Comparison of ENCODE assay signal across 8 cellular contexts in the genomic region with DNA sequence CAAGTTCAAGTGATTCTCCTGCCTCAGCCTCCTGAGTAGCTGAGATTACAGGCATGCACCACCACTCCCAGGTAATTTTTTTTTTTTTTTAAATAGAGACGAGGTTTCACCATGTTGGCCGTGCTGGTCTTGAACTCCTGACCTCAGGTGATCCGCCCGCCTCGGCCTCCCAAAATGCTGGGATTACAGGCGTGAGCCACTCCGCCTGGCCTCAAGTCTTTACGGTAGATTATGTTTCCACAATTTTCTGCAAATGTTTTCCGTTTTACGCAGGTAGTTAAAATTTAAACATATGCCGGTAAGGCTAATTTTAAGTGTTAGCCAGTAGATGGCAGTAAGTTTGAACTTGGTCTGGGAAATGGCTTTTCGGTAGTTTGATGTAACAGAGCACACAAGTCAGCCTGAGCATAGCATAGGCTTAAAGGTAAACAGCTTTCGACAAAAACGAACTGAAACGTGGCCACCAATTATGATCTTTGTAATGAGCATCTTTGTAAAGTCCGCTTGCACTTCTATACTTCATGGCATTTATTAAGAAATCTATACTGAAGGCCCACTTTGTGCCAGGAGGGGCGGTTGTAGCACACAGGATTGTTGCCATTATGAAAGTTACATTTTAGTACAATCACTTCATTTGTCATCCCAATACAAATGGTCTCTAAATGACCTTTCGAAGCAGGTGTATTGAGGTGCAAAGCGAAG. TPM values are rescaled to one million over a fixed set of nuclear protein-coding genes. Genes with fewer than 3 reads are reported as not detected.
DNase-seq lines count a peak whose midpoint lies in the region; ATAC-seq, FAIRE-seq and TF ChIP-seq lines count a peak whose summit lies in the region.

No MANE protein-coding gene starts in this region.

- H3K4me1 ChIP-seq in endocrine pancreas (ENCODE audit: control insufficient read depth, insufficient read depth, low read length) = no peaks in the 10 kb centered on the region

- no peak overlapping the region for H3K9ac ChIP-seq in endocrine pancreas (ENCODE audit: control insufficient read depth, insufficient read depth, low read length)

- peaks cover 3% of the 10 kb centered on the region for H3K9me3 Mint-ChIP-seq in mesothelial cell of epicardium

- peak; percentile 88 for FAIRE-seq in HTR-8/SVneo (lab: Jason Lieb, UNC)

- H3K36me3 Mint-ChIP-seq in mesothelial cell of epicardium = no peaks in the 10 kb centered on the region

- peak overlapping the region; percentile 20 for H3K4me3 ChIP-seq in endocrine pancreas (ENCODE audit: control insufficient read depth, insufficient read depth, low read length)

- no peaks in the 10 kb centered on the region for H3K36me3 ChIP-seq in endocrine pancreas (ENCODE audit: control insufficient read depth, insufficient read depth, low read length)

- TF ChIP-seq CTCF in mesothelial cell of epicardium (IDR thresholded peaks at IDR 0.05; ENCODE audit: unreplicated experiment) = peak; percentile 53

- H3K4me3 Mint-ChIP-seq in mesothelial cell of epicardium = no peak overlapping the region

- no peaks in the 10 kb centered on the region for H3K9me3 ChIP-seq in endocrine pancreas (ENCODE audit: control insufficient read depth, low read length)

- peaks cover 5% of the 10 kb centered on the region for H3K27me3 Mint-ChIP-seq in mesothelial cell of epicardium (ENCODE audit: low read depth)

- H3K27me3 ChIP-seq in endocrine pancreas (ENCODE audit: control insufficient read depth, insufficient read depth, low read length) = no peaks in the 10 kb centered on the region

- H3K27ac Mint-ChIP-seq in mesothelial cell of epicardium = no peak overlapping the region

- ATAC-seq in GM18861 (IDR thresholded peaks at IDR 0.05; ENCODE audit: unreplicated experiment) = peak; percentile 88
- ATAC-seq in HG03342 (IDR thresholded peaks at IDR 0.05; ENCODE audit: unreplicated experiment) = no peak

- DNase-seq in CMK (ENCODE audit: low read depth) = peak; percentile 21
- DNase-seq in HTR-8/SVneo (ENCODE audit: insufficient read length, low spot score) = peak; percentile 64
- peak; percentile 77 for DNase-seq in RKO (ENCODE audit: low spot score)
- DNase-seq in mesothelial cell of epicardium (ENCODE audit: low spot score in 2 of 2, unreplicated experiment in 2 of 2) = no peak
- DNase-seq in stimulated activated CD4-positive, alpha-beta T cell treated with anti-CD3 and anti-CD28 coated beads, Interleukin-4, amount 100 ng/mL, for 1 hour = no peak

- H3K4me1 Mint-ChIP-seq in mesothelial cell of epicardium = peaks cover 6% of the 10 kb centered on the region

RNA-seq across cellular contexts. Expression of a gene that starts 31.1 kb away (rescaled TPM):
- total RNA-seq in mesothelial cell of epicardium = not detected in 3 replicates

Comparison
In these comparisons a context has a peak if more than half of its experiments do, and no peak if none do; other contexts are left out.
1. DNase-seq: peak in CMK (single experiment), HTR-8/SVneo (single experiment) and RKO (single experiment); none in mesothelial cell of epicardium (0 of 2) and stimulated activated CD4-positive, alpha-beta T cell treated with anti-CD3 and anti-CD28 coated beads, Interleukin-4, amount 100 ng/mL, for 1 hour (single experiment).